In the genomic region with DNA sequence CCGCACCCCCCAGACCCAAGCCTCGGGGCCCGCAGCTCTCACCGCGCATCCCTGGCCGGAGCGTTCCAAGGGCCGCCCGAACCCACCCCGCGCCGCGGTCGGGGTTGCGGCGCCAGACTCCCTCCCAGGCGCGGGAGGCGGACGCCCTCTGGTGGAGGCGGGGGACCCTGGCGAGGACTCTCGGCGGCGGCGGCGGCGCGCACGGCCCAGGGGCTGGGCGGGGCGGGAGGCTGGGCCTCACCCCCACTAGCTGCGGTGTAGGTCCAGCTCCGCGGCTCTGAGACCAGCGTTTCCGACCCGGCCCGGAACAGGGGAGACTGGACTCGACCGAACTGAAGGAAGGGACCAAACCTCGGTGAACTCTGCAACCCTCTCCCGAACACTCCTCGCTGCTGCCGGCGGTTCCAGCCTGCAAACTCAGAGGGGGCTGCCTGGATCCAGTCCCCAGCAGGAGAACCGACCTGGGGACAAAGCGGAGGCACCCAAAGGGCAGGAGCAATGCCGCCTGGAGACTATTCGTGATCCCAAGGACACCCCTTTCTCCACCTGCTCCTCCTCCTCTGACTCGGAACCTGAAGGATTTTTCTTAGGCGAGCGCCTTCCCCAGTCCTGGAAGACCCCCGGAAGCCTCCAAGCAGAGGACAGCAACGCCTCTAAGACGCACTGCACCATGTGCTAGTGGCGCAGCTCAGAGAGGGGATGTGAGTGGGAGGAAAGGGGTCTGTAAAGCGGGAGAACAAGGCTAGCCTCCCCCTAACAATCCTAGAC, we compare ENCODE assay signal across 8 cellular contexts. TPM values are rescaled to one million over a fixed set of nuclear protein-coding genes. Genes with fewer than 3 reads are reported as not detected.
A peak's percentile ranks its signal among the peaks of the same experiment; 100 is the strongest.
DNase-seq lines count a peak whose midpoint lies in the region; ATAC-seq and TF ChIP-seq lines count a peak whose summit lies in the region.

No MANE protein-coding gene starts in this region.

- H3K4me3 ChIP-seq in GM23248 (peak overlapping the region; percentile 100), LNCaP clone FGC (ENCODE audit: low read depth, low read length) (peak overlapping the region; percentile 100), SK-N-MC (peak overlapping the region; percentile 84)

- H3K9ac ChIP-seq in GM23248, result peak overlapping the region; percentile 100
- peak overlapping the region; percentile 93 for H3K9ac ChIP-seq in SK-N-MC (ENCODE audit: insufficient read length)

- H2AFZ ChIP-seq in GM23248, result peak overlapping the region; percentile 98

- no peaks in the 10 kb centered on the region for H3K9me3 ChIP-seq in GM23248 (ENCODE audit: low read depth)
- H3K9me3 ChIP-seq in SK-N-MC (ENCODE audit: low read depth, low read length), result no peaks in the 10 kb centered on the region

- H3K27me3 ChIP-seq in GM23248 (replicated peaks; ENCODE audit: insufficient read depth), result no peaks in the 10 kb centered on the region

- peaks cover 33% of the 10 kb centered on the region for H3K79me2 ChIP-seq in GM23248 (ENCODE audit: insufficient read depth)

- in situ Hi-C loops in GM23248 (cut with MboI), result no loop called here

- H3K36me3 ChIP-seq in GM23248 (ENCODE audit: low read depth), result peaks cover 24% of the 10 kb centered on the region
- H3K36me3 ChIP-seq in SK-N-MC (ENCODE audit: insufficient read depth, low read length), result peaks cover 28% of the 10 kb centered on the region

- peak overlapping the region; percentile 84 for H3K4me2 ChIP-seq in GM23248 (ENCODE audit: unreplicated experiment)

- peak; percentile 90 for ATAC-seq in omental fat pad (ENCODE audit: low FRiP score)

- H3K27ac ChIP-seq in GM23248 (peak overlapping the region; percentile 88), SK-N-MC (peak overlapping the region; percentile 86), temporal lobe (ENCODE audit: low read depth, low read length) (peak overlapping the region; percentile 86)

- DNase-seq in ELF-1 (ENCODE audit: low read depth, low spot score), result peak; percentile 83
- DNase-seq in GM23248, result peak; percentile 92
- DNase-seq in LNCaP clone FGC (ENCODE audit: low read depth), result no peak
- DNase-seq in SK-N-MC (ENCODE audit: low read depth, low spot score), result no peak
- DNase-seq in activated naive CD4-positive, alpha-beta T cell treated with anti-CD3 and anti-CD28 coated beads, Interleukin-2, amount 50 U/mL, for 16 hours, result peak; percentile 91
- peak; percentile 88 for DNase-seq in globus pallidus (ENCODE audit: low spot score)
- peak; percentile 65 for DNase-seq in omental fat pad (ENCODE audit: low spot score)

- H4K20me1 ChIP-seq in GM23248 (ENCODE audit: insufficient read depth), result no peaks in the 10 kb centered on the region

- H3F3A ChIP-seq in GM23248 (ENCODE audit: insufficient read depth), result peaks cover 16% of the 10 kb centered on the region

- peaks cover 4% of the 10 kb centered on the region; the same call in 1 of the 2 replicates for H3K4me1 ChIP-seq in GM23248 (ENCODE audit: insufficient read depth)

- TF ChIP-seq CTCF in LNCaP clone FGC (IDR thresholded peaks at IDR 0.05; ENCODE audit: control insufficient read depth, extremely low read depth, insufficient read depth), result peak; percentile 92
- TF ChIP-seq CTCF in omental fat pad (IDR thresholded peaks at IDR 0.05), result peak in 1 of 3 donors; percentile 79

- 1% methylated on average over 33 to 40 of the region's 58 CpGs for WGBS in GM23248 (ENCODE audit: low coverage in 1 of 2, low lambda C conversion rate in 2 of 2, missing lambda C conversion rate in 2 of 2), 2 experiments

- H3K9me2 ChIP-seq in GM23248 (ENCODE audit: insufficient read depth), result no peaks in the 10 kb centered on the region

RNA-seq across cellular contexts. Expression of gene TOMM6, which starts 0.9 kb away (rescaled TPM):
- total RNA-seq in GM23248 (2014; rRNA removed; shearing (Covaris generic)), result 104 and 136 TPM in 2 replicates
- 204 and 205 TPM in 2 replicates for polyA plus RNA-seq in GM23248 (2016; fragmentation: Nextera tagmentation; extraction: Ambion mirVana)
- total RNA-seq in omental fat pad (100 to 1,000 TPM in 3 of 4 donors, 10 to 100 TPM in 1; 76.9 to 146 (median 118) TPM), temporal lobe (32.2 TPM)

RNA-seq across cellular contexts. Expression of gene PRICKLE4, which starts 6.1 kb away (rescaled TPM):
- total RNA-seq in GM23248 (2014; rRNA removed; shearing (Covaris generic)), result 2.1 TPM in 1 of 2 replicates, not detected in the other
- not detected in 2 replicates for polyA plus RNA-seq in GM23248 (2016; fragmentation: Nextera tagmentation; extraction: Ambion mirVana)
- 10 to 100 TPM in 1 of 4 donors, 1 to 10 TPM in 3; 1.6 to 11.7 (median 8.6) TPM for total RNA-seq in omental fat pad
- 0.49 TPM for total RNA-seq in temporal lobe

RNA-seq across cellular contexts. Expression of gene FRS3, which starts 6.9 kb away (rescaled TPM):
- 3.0 and 3.4 TPM in 2 replicates for total RNA-seq in GM23248 (2014; rRNA removed; shearing (Covaris generic))
- 1.7 and 2.5 TPM in 2 replicates for polyA plus RNA-seq in GM23248 (2016; fragmentation: Nextera tagmentation; extraction: Ambion mirVana)
- 1 to 10 TPM; 1.2 to 5.5 (median 2.4) TPM for total RNA-seq in omental fat pad
- total RNA-seq in temporal lobe, result 10.3 TPM

RNA-seq across cellular contexts. Expression of gene PGC, which starts 39.4 kb away (rescaled TPM):
- not detected in 2 replicates for total RNA-seq in GM23248 (2014; rRNA removed; shearing (Covaris generic))
- polyA plus RNA-seq in GM23248 (2016; fragmentation: Nextera tagmentation; extraction: Ambion mirVana), result not detected in 2 replicates
- not detected for total RNA-seq in omental fat pad
- total RNA-seq in temporal lobe, result 0.49 TPM

RNA-seq across cellular contexts. Expression of gene TFEB, which starts 51.2 kb away (rescaled TPM):
- total RNA-seq in GM23248 (2014; rRNA removed; shearing (Covaris generic)), result 5.7 and 10.0 TPM in 2 replicates
- polyA plus RNA-seq in GM23248 (2016; fragmentation: Nextera tagmentation; extraction: Ambion mirVana), result 5.5 and 6.4 TPM in 2 replicates
- total RNA-seq in omental fat pad (10 to 100 TPM in 3 of 4 donors, 1 to 10 TPM in 1; 7.1 to 24.4 (median 14.5) TPM), temporal lobe (2.7 TPM)

Comparison
In these comparisons a context has a peak if more than half of its experiments do, and no peak if none do; other contexts are left out.
1. DNase-seq: peak in ELF-1 (single experiment), GM23248 (single experiment), activated naive CD4-positive, alpha-beta T cell treated with anti-CD3 and anti-CD28 coated beads, Interleukin-2, amount 50 U/mL, for 16 hours (single experiment), globus pallidus (single experiment) and omental fat pad (single experiment); none in LNCaP clone FGC (single experiment) and SK-N-MC (single experiment).
2. Peak in every context shown above with its lines, with median percentiles within 50 percentile points of each other: H3K27ac ChIP-seq and H3K4me3 ChIP-seq.